Comparison of ENCODE assay signal across 8 cellular contexts in genomic region chr2:201070966-201071304, GRCh38. TPM values are rescaled to one million over a fixed set of nuclear protein-coding genes. Genes with fewer than 3 reads are reported as not detected.
A peak's percentile ranks its signal among the peaks of the same experiment; 100 is the strongest.
DNase-seq lines count a peak whose midpoint lies in the region; ATAC-seq and TF ChIP-seq lines count a peak whose summit lies in the region.

No MANE protein-coding gene starts in this region.

- TSS peak; percentile 38 for BruUV-seq in Caco-2 (replicated peaks; lab: Mats Ljungman, UMichigan)

- peak overlapping the region; percentile 66 for H3K9ac ChIP-seq in iPS-15b (ENCODE audit: low read depth, low read length)

- H3K4me1 ChIP-seq in Caco-2 (peaks cover 24% of the 10 kb centered on the region), iPS-15b (ENCODE audit: control insufficient read depth, insufficient read depth, low read length) (peaks cover 4% of the 10 kb centered on the region)

- no peak for TF ChIP-seq CTCF in Caco-2 (IDR thresholded peaks at IDR 0.05; ENCODE audit: insufficient read depth in 1 of 2, low read depth in 1 of 2, low read length in 1 of 2, severe bottlenecking in 1 of 2, unreplicated experiment in 1 of 2)
- no peak for TF ChIP-seq CTCF in HL-60 (IDR thresholded peaks at IDR 0.05; ENCODE audit: insufficient read depth, low read length)

- H3K27ac ChIP-seq in HL-60 (replicated peaks) = peak overlapping the region; percentile 96

- peaks cover 11% of the 10 kb centered on the region for H3K4me1 Mint-ChIP-seq in Caco-2 (ENCODE audit: low read depth, unreplicated experiment)
- peaks cover 31% of the 10 kb centered on the region for H3K4me1 Mint-ChIP-seq in activated T-helper 17 cell treated with anti-CD3 and anti-CD28 coated beads, Interleukin-2, amount 50 U/mL, for 72 hours
- H3K4me1 Mint-ChIP-seq in stimulated activated naive B cell treated with anti-CD40 and anti-IgM and Interleukin-4, amounts not matched to agents 10 μg/mL and 1 μg/mL and 100 μg/mL, for 72 hours = peaks cover 21 to 50% of the 10 kb centered on the region in 2 donors

- POLR2A ChIA-PET in Caco-2 (lab: Charles Lee) = no interaction called here

- H3K9me3 ChIP-seq in Caco-2 (no peaks in the 10 kb centered on the region), iPS-15b (ENCODE audit: control insufficient read depth, insufficient read depth, low read length) (no peaks in the 10 kb centered on the region)

- DNase-seq in Caco-2 (peak in 1 of 2 experiments; percentile 41), HL-60 (ENCODE audit: low read depth in 1 of 2, low spot score in 1 of 2) (peak in 1 of 2 experiments; percentile 57), activated gamma-delta T cell treated with Interleukin-2 at 50 U/mL for 16 hours (no peak), kidney tubule cell (ENCODE audit: low spot score) (no peak)
- no peak for DNase-seq in stimulated activated naive B cell treated with anti-CD40 and anti-IgM and Interleukin-4, amounts not matched to agents 10 μg/mL and 1 μg/mL and 100 μg/mL, for 72 hours
- no peak for DNase-seq in activated CD8-positive, alpha-beta memory T cell treated with anti-CD3 and anti-CD28 coated beads, Interleukin-2, amount 50 U/mL, for 4 hours

- intact Hi-C loops in Caco-2 (cut with micrococcal nuclease; ENCODE audit: unreplicated experiment) = loop anchor here (1.0 to 2.0 kb wide), 6 partner anchors 45 to 182 kb away; partner anchors contain the start of genes CFLAR, NIF3L1 and PPIL3

- H3K9me3 Mint-ChIP-seq in Caco-2 (ENCODE audit: unreplicated experiment) = no peaks in the 10 kb centered on the region
- no peaks in the 10 kb centered on the region for H3K9me3 Mint-ChIP-seq in activated T-helper 17 cell treated with anti-CD3 and anti-CD28 coated beads, Interleukin-2, amount 50 U/mL, for 72 hours
- no peaks in the 10 kb centered on the region for H3K9me3 Mint-ChIP-seq in stimulated activated naive B cell treated with anti-CD40 and anti-IgM and Interleukin-4, amounts not matched to agents 10 μg/mL and 1 μg/mL and 100 μg/mL, for 72 hours

- CTCF ChIA-PET in Caco-2 (lab: Charles Lee) = interaction anchor here (0.7 to 1.7 kb wide), 5 partner anchors 49 to 165 kb away, joined by 3 to 8 read pairs (median 5); partner anchors contain the start of gene ORC2

- no peaks in the 10 kb centered on the region; the same call in 1 of the 2 replicates for H3K36me3 ChIP-seq in Caco-2 (ENCODE audit: control insufficient read depth, insufficient read depth, low read length)
- no peaks in the 10 kb centered on the region for H3K36me3 ChIP-seq in iPS-15b (ENCODE audit: control insufficient read depth, insufficient read depth, low read length)

- peaks cover 9% of the 10 kb centered on the region for H3K36me3 Mint-ChIP-seq in Caco-2 (ENCODE audit: insufficient read depth, unreplicated experiment)
- H3K36me3 Mint-ChIP-seq in activated T-helper 17 cell treated with anti-CD3 and anti-CD28 coated beads, Interleukin-2, amount 50 U/mL, for 72 hours (ENCODE audit: low read depth) = peaks cover 15% of the 10 kb centered on the region
- H3K36me3 Mint-ChIP-seq in stimulated activated naive B cell treated with anti-CD40 and anti-IgM and Interleukin-4, amounts not matched to agents 10 μg/mL and 1 μg/mL and 100 μg/mL, for 72 hours = peaks cover 3% of the 10 kb centered on the region in 2 donors

- H3K27me3 ChIP-seq in Caco-2 (replicated peaks; ENCODE audit: control insufficient read depth, insufficient read depth, low read length) (no peaks in the 10 kb centered on the region), HL-60 (ENCODE audit: insufficient read depth, poor library complexity, severe bottlenecking) (no peaks in the 10 kb centered on the region), iPS-15b (ENCODE audit: control insufficient read depth, insufficient read depth, low read length) (no peaks in the 10 kb centered on the region)

- ATAC-seq in activated T-helper 17 cell treated with anti-CD3 and anti-CD28 coated beads, Interleukin-2, amount 50 U/mL, for 72 hours (replicated peaks) = no peak
- ATAC-seq in stimulated activated naive B cell treated with anti-CD40 and anti-IgM and Interleukin-4, amounts not matched to agents 10 μg/mL and 1 μg/mL and 100 μg/mL, for 72 hours (replicated peaks) = no peak

- H3K4me3 Mint-ChIP-seq in Caco-2 (ENCODE audit: unreplicated experiment) = peak overlapping the region; percentile 87
- peak overlapping the region; percentile 94 for H3K4me3 Mint-ChIP-seq in activated T-helper 17 cell treated with anti-CD3 and anti-CD28 coated beads, Interleukin-2, amount 50 U/mL, for 72 hours
- peak overlapping the region; percentile 92 to 94 for H3K4me3 Mint-ChIP-seq in stimulated activated naive B cell treated with anti-CD40 and anti-IgM and Interleukin-4, amounts not matched to agents 10 μg/mL and 1 μg/mL and 100 μg/mL, for 72 hours

- H3K4me3 ChIP-seq in Caco-2 (ENCODE audit: low read depth, low read length) = peak overlapping the region; percentile 71
- H3K4me3 ChIP-seq in HL-60 (replicated peaks; ENCODE audit: insufficient read depth, low read length) = peak overlapping the region; percentile 84
- H3K4me3 ChIP-seq in iPS-15b (ENCODE audit: low read depth, low read length) = peak overlapping the region; percentile 71

- no peaks in the 10 kb centered on the region for H3K27me3 Mint-ChIP-seq in Caco-2 (ENCODE audit: insufficient read depth, unreplicated experiment)
- H3K27me3 Mint-ChIP-seq in activated T-helper 17 cell treated with anti-CD3 and anti-CD28 coated beads, Interleukin-2, amount 50 U/mL, for 72 hours = no peaks in the 10 kb centered on the region
- no peaks in the 10 kb centered on the region for H3K27me3 Mint-ChIP-seq in stimulated activated naive B cell treated with anti-CD40 and anti-IgM and Interleukin-4, amounts not matched to agents 10 μg/mL and 1 μg/mL and 100 μg/mL, for 72 hours

- H3K27ac Mint-ChIP-seq in Caco-2 (ENCODE audit: unreplicated experiment) = peak overlapping the region; percentile 89
- H3K27ac Mint-ChIP-seq in activated T-helper 17 cell treated with anti-CD3 and anti-CD28 coated beads, Interleukin-2, amount 50 U/mL, for 72 hours = peak overlapping the region; percentile 95
- H3K27ac Mint-ChIP-seq in stimulated activated naive B cell treated with anti-CD40 and anti-IgM and Interleukin-4, amounts not matched to agents 10 μg/mL and 1 μg/mL and 100 μg/mL, for 72 hours = peak overlapping the region; percentile 94

RNA-seq across cellular contexts. Expression of gene HYCC2, which starts 0.5 kb away (rescaled TPM):
- 21.8 and 21.9 TPM in 2 replicates for total RNA-seq in Caco-2 (2022)
- 10 to 100 TPM; 23.8 to 24.5 TPM for total RNA-seq in activated T-helper 17 cell treated with anti-CD3 and anti-CD28 coated beads, Interleukin-2, amount 50 U/mL, for 72 hours

RNA-seq across cellular contexts. Expression of gene NDUFB3, which starts 0.9 kb away (rescaled TPM):
- total RNA-seq in Caco-2 (2022) = 117 and 118 TPM in 2 replicates
- total RNA-seq in activated T-helper 17 cell treated with anti-CD3 and anti-CD28 coated beads, Interleukin-2, amount 50 U/mL, for 72 hours = 10 to 100 TPM; 68.7 to 99.3 TPM

RNA-seq across cellular contexts. Expression of gene CFLAR, which starts 45.0 kb away (rescaled TPM):
- total RNA-seq in Caco-2 (2022) = 56.4 and 62.6 TPM in 2 replicates
- 100 to 1,000 TPM; 224 to 559 TPM for total RNA-seq in activated T-helper 17 cell treated with anti-CD3 and anti-CD28 coated beads, Interleukin-2, amount 50 U/mL, for 72 hours
